In the genomic region with DNA sequence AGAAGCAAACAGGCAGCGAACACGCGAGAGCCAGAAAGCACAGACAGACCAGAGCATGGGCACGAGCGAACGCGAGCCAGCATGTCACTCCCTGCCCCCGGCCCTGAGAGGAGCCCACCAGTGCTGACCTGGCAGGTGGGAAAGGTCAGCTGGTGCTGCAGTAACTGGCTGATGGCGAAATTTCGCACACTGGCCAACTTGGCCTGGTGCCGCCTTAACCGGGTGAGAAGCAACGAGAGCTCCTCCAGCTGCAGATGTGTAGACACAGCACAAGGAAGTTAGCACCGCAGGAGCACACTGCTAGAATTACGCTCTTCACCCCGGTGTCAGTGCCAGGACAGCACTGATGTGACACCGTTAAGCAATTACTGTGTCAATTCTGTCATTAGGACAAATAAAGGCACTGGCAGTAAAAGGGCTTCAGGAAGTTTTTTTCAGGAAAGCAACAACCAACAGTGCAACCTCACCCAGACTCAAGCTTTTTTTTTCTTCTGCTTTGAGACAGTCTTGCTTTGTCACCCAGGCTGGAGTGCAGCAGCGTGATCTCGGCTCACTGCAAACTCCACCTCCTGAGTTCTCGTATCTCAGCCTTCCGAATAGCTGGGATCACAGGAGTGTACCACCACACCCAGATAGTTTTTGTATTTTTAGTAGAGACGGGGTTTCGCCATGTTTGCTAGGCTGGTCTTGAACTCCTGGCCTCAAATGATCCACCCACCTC, we compare ENCODE assay signal across 10 cellular contexts.
DNase-seq lines count a peak whose midpoint lies in the region; ATAC-seq and TF ChIP-seq lines count a peak whose summit lies in the region.
"Had no signal": no experiment of that assay in that cellular context is flagged by ENCODE, and none has a peak within 500 bp of the region (broad histone marks: within the 10 kb centered on the region; RNA-seq: fewer than 3 reads in every experiment).

No MANE protein-coding gene starts in this region.

- H3K27me3 Mint-ChIP-seq in activated naive CD4-positive, alpha-beta T cell treated with anti-CD3 and anti-CD28 coated beads for 36 hours (ENCODE audit: low read depth) = no peaks in the 10 kb centered on the region

- no peak overlapping the region for H3K27ac Mint-ChIP-seq in activated naive CD4-positive, alpha-beta T cell treated with anti-CD3 and anti-CD28 coated beads for 36 hours
- H3K27ac Mint-ChIP-seq: WTC11 had no signal

- H3K4me1 Mint-ChIP-seq in activated naive CD4-positive, alpha-beta T cell treated with anti-CD3 and anti-CD28 coated beads for 36 hours (ENCODE audit: low read depth) = no peaks in the 10 kb centered on the region

- H3K9me3 Mint-ChIP-seq in activated naive CD4-positive, alpha-beta T cell treated with anti-CD3 and anti-CD28 coated beads for 36 hours = no peaks in the 10 kb centered on the region
- H3K9me3 Mint-ChIP-seq: WTC11 had no signal

- 63 to 79% (median 72%) methylated on average over 15 to 23 of the region's 23 CpGs for WGBS in stomach, 5 donors

- no peaks in the 10 kb centered on the region for H3K27me3 ChIP-seq in stomach

- H3K36me3 Mint-ChIP-seq in activated naive CD4-positive, alpha-beta T cell treated with anti-CD3 and anti-CD28 coated beads for 36 hours (ENCODE audit: low read depth) = no peaks in the 10 kb centered on the region

- H3K4me3 ChIP-seq in stomach = no peak overlapping the region

- peaks cover 5 to 68% (median 61%) of the 10 kb centered on the region in 4 donors for H3K36me3 ChIP-seq in stomach

- H3K27ac ChIP-seq in stomach = peak overlapping the region in 2 of 5 donors; percentile 46 to 56

- no peak overlapping the region for H3K4me3 Mint-ChIP-seq in activated naive CD4-positive, alpha-beta T cell treated with anti-CD3 and anti-CD28 coated beads for 36 hours
- H3K4me3 Mint-ChIP-seq: WTC11 had no signal

- DNase-seq in Kasumi-1 (lab: John Stamatoyannopoulos, UW) = peak; percentile 74 to 79
- DNase-seq in SIG-M5 (lab: John Stamatoyannopoulos, UW) = peak; percentile 9
- peak; percentile 80 for DNase-seq in left ventricle myocardium superior
- peak; percentile 40 for DNase-seq in stomach
- DNase-seq in activated naive CD4-positive, alpha-beta T cell treated with anti-CD3 and anti-CD28 coated beads for 36 hours = no peak
- no peak for DNase-seq in activated CD8-positive, alpha-beta memory T cell treated with anti-CD3 and anti-CD28 coated beads for 24 hours
- DNase-seq: H7 had no signal

- no peak for TF ChIP-seq POLR2A in stomach (IDR thresholded peaks at IDR 0.05)

- CTCF ChIA-PET in activated naive CD4-positive, alpha-beta T cell treated with anti-CD3 and anti-CD28 coated beads for 36 hours (lab: Charles Lee) = interaction anchor here (3.5 to 10.5 kb wide), 2 partner anchors 30 to 248 kb away, joined by 10 to 91 read pairs; no protein-coding TSS in a partner anchor

- intact Hi-C loops in left ventricle myocardium superior (cut with micrococcal nuclease) = no loop called here
- intact Hi-C loops in stomach (cut with DNase I; ENCODE audit: low total_unique reads) = no loop called here
- intact Hi-C loops in activated naive CD4-positive, alpha-beta T cell treated with anti-CD3 and anti-CD28 coated beads for 36 hours (cut with micrococcal nuclease) = no loop called here

- ATAC-seq in left ventricle myocardium superior = peak; percentile 60
- ATAC-seq in GM19324 (IDR thresholded peaks at IDR 0.05; ENCODE audit: low FRiP score, unreplicated experiment) = no peak
- ATAC-seq in HG02610 (IDR thresholded peaks at IDR 0.05; ENCODE audit: unreplicated experiment) = no peak
- ATAC-seq: WTC11 had no signal

- no peaks in the 10 kb centered on the region for H3K9me3 ChIP-seq in stomach

- no peak for TF ChIP-seq EP300 in stomach (IDR thresholded peaks at IDR 0.05)

- H3K4me1 ChIP-seq in stomach = peaks cover under 1 to 12% (median 3%) of the 10 kb centered on the region in 4 donors

- no peak for TF ChIP-seq CTCF in stomach (IDR thresholded peaks at IDR 0.05)

Comparison
In these comparisons a context has a peak if more than half of its experiments do, and no peak if none do; other contexts are left out.
1. DNase-seq: peak in Kasumi-1 (2 of 2), SIG-M5 (single experiment), left ventricle myocardium superior (single experiment) and stomach (single experiment); none in activated naive CD4-positive, alpha-beta T cell treated with anti-CD3 and anti-CD28 coated beads for 36 hours (single experiment) and activated CD8-positive, alpha-beta memory T cell treated with anti-CD3 and anti-CD28 coated beads for 24 hours (single experiment).